15 cellular contexts compared by ENCODE assay signal in genomic region chr7:30897770-30898169, GRCh38. TPM values are rescaled to one million over a fixed set of nuclear protein-coding genes. Genes with fewer than 3 reads are reported as not detected.
A peak's percentile ranks its signal among the peaks of the same experiment; 100 is the strongest.
DNase-seq lines count a peak whose midpoint lies in the region; ATAC-seq and TF ChIP-seq lines count a peak whose summit lies in the region.
"Had no signal": no experiment of that assay in that cellular context is flagged by ENCODE, and none has a peak within 500 bp of the region (broad histone marks: within the 10 kb centered on the region; RNA-seq: fewer than 3 reads in every experiment).

No MANE protein-coding gene starts in this region.

- POLR2A ChIA-PET in HEK293 (lab: Yijun Ruan, JAX) = no interaction called here
- POLR2A ChIA-PET in activated CD4-positive, alpha-beta T cell treated with anti-CD3 and anti-CD28 coated beads, Interleukin-2, amount 10 ng/mL, durations not matched to agents 7 days and 5 days (lab: Charles Lee) = no interaction called here

- ATAC-seq in upper lobe of right lung = no peak
- no peak for ATAC-seq in GM21737 (IDR thresholded peaks at IDR 0.05; ENCODE audit: unreplicated experiment)
- no peak for ATAC-seq in HG02852 (IDR thresholded peaks at IDR 0.05; ENCODE audit: unreplicated experiment)
- ATAC-seq: SK-N-SH treated with all-trans-retinoic acid at 6 μM for 48 hours had no signal

- 90% methylated on average over 2 of the region's 2 CpGs for WGBS in esophagus muscularis mucosa
- no CpG with 5 or more reads among the region's 2 CpGs for WGBS in neuronal stem cell (ENCODE audit: extremely low coverage in 2 of 2, insufficient read length in 2 of 2, insufficient replicate concordance in 1 of 2), 2 donors

- no peaks in the 10 kb centered on the region for H3K79me1 ChIP-seq in neuronal stem cell (ENCODE audit: low read depth, low read length)

- no peak overlapping the region for H3K9ac ChIP-seq in neuronal stem cell (ENCODE audit: low read depth, low read length, poor library complexity)

- H3K4me1 ChIP-seq in HEK293 (ENCODE audit: control insufficient read depth, insufficient read depth, low read length) (peaks cover 6% of the 10 kb centered on the region), esophagus muscularis mucosa (peaks cover 87 to 97% (median 90%) of the 10 kb centered on the region in 4 donors), neuronal stem cell (ENCODE audit: control insufficient read depth in 2 of 2, insufficient read depth in 1 of 2, low read depth in 1 of 2, low read length in 2 of 2) (peaks cover 0 to 7% of the 10 kb centered on the region in 2 donors), upper lobe of right lung (peaks cover 58% of the 10 kb centered on the region)

- H3K9me3 ChIP-seq in HEK293 (ENCODE audit: control insufficient read depth, insufficient read depth, low read depth, low read length) (no peaks in the 10 kb centered on the region), esophagus muscularis mucosa (no peaks in the 10 kb centered on the region), neuronal stem cell (replicated peaks in 1 of 2; ENCODE audit: control insufficient read depth in 2 of 2, insufficient read depth in 1 of 2, low read depth in 1 of 2, low read length in 2 of 2) (no peaks in the 10 kb centered on the region), upper lobe of right lung (no peaks in the 10 kb centered on the region)

- no peak for TF ChIP-seq POLR2A in esophagus muscularis mucosa (IDR thresholded peaks at IDR 0.05; ENCODE audit: low read depth)

- no peak overlapping the region for H3K27ac ChIP-seq in HEK293 (ENCODE audit: extremely low read depth, low read depth, low read length)
- peak overlapping the region; percentile 42 to 78 (median 55) for H3K27ac ChIP-seq in esophagus muscularis mucosa (replicated peaks in 1 of 4)
- H3K27ac ChIP-seq in neuronal stem cell (replicated peaks; ENCODE audit: low read length) = no peak overlapping the region
- H3K27ac ChIP-seq in upper lobe of right lung = peak overlapping the region; percentile 78

- H2BK120ac ChIP-seq in neuronal stem cell (ENCODE audit: low read depth, low read length) = no peak overlapping the region

- no peak overlapping the region for H3K23ac ChIP-seq in neuronal stem cell (ENCODE audit: low read depth, low read length, poor library complexity)

- H2AK5ac ChIP-seq in neuronal stem cell (ENCODE audit: low read depth, low read length) = peak overlapping the region; percentile 24

- no peaks in the 10 kb centered on the region for H3K27me3 Mint-ChIP-seq in activated CD4-positive, alpha-beta T cell treated with anti-CD3 and anti-CD28 coated beads, Interleukin-2, amount 10 ng/mL, durations not matched to agents 7 days and 5 days

- H4K91ac ChIP-seq in neuronal stem cell (ENCODE audit: low read depth, low read length, poor library complexity) = no peak overlapping the region

- H3K27me3 ChIP-seq in esophagus muscularis mucosa (no peaks in the 10 kb centered on the region), neuronal stem cell (ENCODE audit: control insufficient read depth in 3 of 3, insufficient read depth in 3 of 3, low read depth in 1 of 3, low read length in 3 of 3) (no peaks in the 10 kb centered on the region), upper lobe of right lung (no peaks in the 10 kb centered on the region)

- H3K36me3 ChIP-seq in HEK293 (ENCODE audit: control insufficient read depth in 2 of 2, insufficient read depth in 1 of 2, low read length in 2 of 2) = no peaks in the 10 kb centered on the region
- no peaks in the 10 kb centered on the region for H3K36me3 ChIP-seq in esophagus muscularis mucosa
- H3K36me3 ChIP-seq in neuronal stem cell (replicated peaks in 1 of 2; ENCODE audit: control insufficient read depth in 2 of 2, insufficient read depth in 2 of 2, low read length in 2 of 2) = no peaks in the 10 kb centered on the region
- no peaks in the 10 kb centered on the region for H3K36me3 ChIP-seq in upper lobe of right lung

- no peak overlapping the region for H2BK5ac ChIP-seq in neuronal stem cell (ENCODE audit: low read length)

- no peak overlapping the region for H2BK12ac ChIP-seq in neuronal stem cell (ENCODE audit: low read length)

- no peak overlapping the region for H2AFZ ChIP-seq in neuronal stem cell (ENCODE audit: low read length)

- no peak for TF ChIP-seq EP300 in esophagus muscularis mucosa (IDR thresholded peaks at IDR 0.05)

- no peak overlapping the region for H3K14ac ChIP-seq in neuronal stem cell (ENCODE audit: low read length)

- no peak overlapping the region for H3K4ac ChIP-seq in neuronal stem cell (ENCODE audit: low read length)

- DNase-seq in esophagus muscularis mucosa (ENCODE audit: extremely low spot score) (no peak), neuronal stem cell (ENCODE audit: low spot score) (no peak), upper lobe of right lung (no peak)
- DNase-seq in activated CD4-positive, alpha-beta T cell treated with anti-CD3 and anti-CD28 coated beads, Interleukin-2, amount 10 ng/mL, durations not matched to agents 7 days and 5 days = no peak
- DNase-seq: COR-L47, DMS79, IMR-90, NCI-H187 treated with DMSO at 0.1 percent for 48 hours, NCI-H446 treated with DMSO at 0.1 percent for 48 hours, SHP77 had no signal

- H2BK15ac ChIP-seq in neuronal stem cell (ENCODE audit: low read length) = no peak overlapping the region

- H3K4me1 Mint-ChIP-seq in activated CD4-positive, alpha-beta T cell treated with anti-CD3 and anti-CD28 coated beads, Interleukin-2, amount 10 ng/mL, durations not matched to agents 7 days and 5 days = peaks cover 5% of the 10 kb centered on the region

- CTCF ChIA-PET in HEK293 (lab: Yijun Ruan, JAX) = interaction anchor here (0.9 kb wide), 1 partner anchor 12 kb away, joined by 4 read pairs; no protein-coding TSS in a partner anchor
- CTCF ChIA-PET in activated CD4-positive, alpha-beta T cell treated with anti-CD3 and anti-CD28 coated beads, Interleukin-2, amount 10 ng/mL, durations not matched to agents 7 days and 5 days (lab: Charles Lee) = no interaction called here

- no peaks in the 10 kb centered on the region for H3K9me3 Mint-ChIP-seq in activated CD4-positive, alpha-beta T cell treated with anti-CD3 and anti-CD28 coated beads, Interleukin-2, amount 10 ng/mL, durations not matched to agents 7 days and 5 days

- no peak overlapping the region for H3K27ac Mint-ChIP-seq in activated CD4-positive, alpha-beta T cell treated with anti-CD3 and anti-CD28 coated beads, Interleukin-2, amount 10 ng/mL, durations not matched to agents 7 days and 5 days

- no peak overlapping the region for H3K18ac ChIP-seq in neuronal stem cell (ENCODE audit: low read length)

- no peak for TF ChIP-seq CTCF in HEK293 (tag by site-specific recombination; IDR thresholded peaks at IDR 0.05)
- TF ChIP-seq CTCF in esophagus muscularis mucosa (IDR thresholded peaks at IDR 0.05) = no peak
- TF ChIP-seq CTCF in upper lobe of right lung (IDR thresholded peaks at IDR 0.05) = no peak

- no peak overlapping the region for H4K8ac ChIP-seq in neuronal stem cell (ENCODE audit: low read depth, low read length)

- H3K4me3 ChIP-seq in HEK293 (ENCODE audit: low read depth, low read length) (no peak overlapping the region), esophagus muscularis mucosa (no peak overlapping the region), neuronal stem cell (ENCODE audit: low read length in 2 of 2) (no peak overlapping the region), upper lobe of right lung (no peak overlapping the region)

- no peak overlapping the region for H3K4me2 ChIP-seq in neuronal stem cell (ENCODE audit: insufficient read depth, low read length, poor library complexity, severe bottlenecking)

- no peaks in the 10 kb centered on the region for H3K36me3 Mint-ChIP-seq in activated CD4-positive, alpha-beta T cell treated with anti-CD3 and anti-CD28 coated beads, Interleukin-2, amount 10 ng/mL, durations not matched to agents 7 days and 5 days (ENCODE audit: low read depth)

- intact Hi-C loops in esophagus muscularis mucosa (cut with DNase I) = no loop called here
- intact Hi-C loops in upper lobe of right lung (cut with DNase I) = no loop called here

- H3K4me3 Mint-ChIP-seq in activated CD4-positive, alpha-beta T cell treated with anti-CD3 and anti-CD28 coated beads, Interleukin-2, amount 10 ng/mL, durations not matched to agents 7 days and 5 days = no peak overlapping the region

TF ChIP-seq in HEK293, 187 proteins besides CTCF, POLR2A, EP300 and RAD21:
- TF ChIP-seq FEZF1 (tag by site-specific recombination; IDR thresholded peaks at IDR 0.05) = no peak
- TF ChIP-seq ZNF16 (tag by site-specific recombination; IDR thresholded peaks at IDR 0.05; ENCODE audit: low read depth) = peak; percentile 76

RNA-seq across cellular contexts. Expression of gene AQP1, which starts 13.9 kb away (rescaled TPM):
- total RNA-seq in esophagus muscularis mucosa (100 to 1,000 TPM; 362 to 578 (median 513) TPM), upper lobe of right lung (1,132 TPM)
- 0.47 TPM for polyA plus RNA-seq in neuronal stem cell (2013, experiment 1 of 2)
- 0.46 TPM for polyA plus RNA-seq in neuronal stem cell (2013, experiment 2 of 2)
- under 1 TPM; 0.12 to 0.21 TPM for total RNA-seq in activated CD4-positive, alpha-beta T cell treated with anti-CD3 and anti-CD28 coated beads, Interleukin-2, amount 10 ng/mL, durations not matched to agents 7 days and 5 days
- total RNA-seq: G401 had no signal

Comparison
In these comparisons a context has a peak if more than half of its experiments do, and no peak if none do; other contexts are left out.
1. H3K27ac ChIP-seq: peak in esophagus muscularis mucosa (4 of 4) and upper lobe of right lung (single experiment); none in HEK293 (single experiment) and neuronal stem cell (single experiment).
2. RNA of gene AQP1, which starts 13.9 kb away (total RNA-seq): 1,132 TPM in upper lobe of right lung (single experiment) and 362 to 578 TPM in esophagus muscularis mucosa; 0.12 to 0.21 TPM in activated CD4-positive, alpha-beta T cell treated with anti-CD3 and anti-CD28 coated beads, Interleukin-2, amount 10 ng/mL, durations not matched to agents 7 days and 5 days; every median in the first group is over 100 times any median in the second.